Comparison of ENCODE assay signal across 1 cellular context in genomic region chr15:58611731-58612676, GRCh38.
TF ChIP-seq lines count a peak whose summit lies in the region.

No MANE protein-coding gene starts in this region.

TF ChIP-seq in GM23338, 12 proteins besides CTCF, POLR2A, EP300 and RAD21:
- TF ChIP-seq ZNF462 (CRISPR knock-in tag; IDR thresholded peaks at IDR 0.05) (no peak), ZNF331 (CRISPR knock-in tag; IDR thresholded peaks at IDR 0.05; ENCODE audit: low read depth) (no peak), JUNB (IDR thresholded peaks at IDR 0.05; ENCODE audit: unreplicated experiment) (no peak), REST (IDR thresholded peaks at IDR 0.05; ENCODE audit: unreplicated experiment) (no peak), STAT1 (IDR thresholded peaks at IDR 0.05; ENCODE audit: unreplicated experiment) (no peak), ETS1 (IDR thresholded peaks at IDR 0.05) (no peak), ZNF114 (CRISPR knock-in tag; IDR thresholded peaks at IDR 0.05) (no peak), CREB1 (CRISPR knock-in tag; IDR thresholded peaks at IDR 0.05; ENCODE audit: low read depth) (no peak), EZH2phosphoT487 (IDR thresholded peaks at IDR 0.05; ENCODE audit: unreplicated experiment) (no peak), NANOG (IDR thresholded peaks at IDR 0.05; ENCODE audit: borderline replicate concordance) (no peak), POLR2AphosphoS5 (IDR thresholded peaks at IDR 0.05; ENCODE audit: low read depth) (no peak), EZH2 (IDR thresholded peaks at IDR 0.05; ENCODE audit: low read depth, unreplicated experiment) (no peak)
